In genomic region chr17:42135664-42136653, GRCh38 we compare ENCODE assay signal across 1 cellular context.
TF ChIP-seq lines count a peak whose summit lies in the region.

No MANE protein-coding gene starts in this region.

TF ChIP-seq in HepG2, 621 proteins besides CTCF, POLR2A, EP300 and RAD21 (continued from another document and continues in another):
- TF ChIP-seq ZNF574 (CRISPR knock-in tag; IDR thresholded peaks at IDR 0.05) (peak; percentile 60), SOX5 (CRISPR knock-in tag; IDR thresholded peaks at IDR 0.05; ENCODE audit: borderline replicate concordance) (peak; percentile 71; the same call in 1 of the 2 replicates), DMAP1 (CRISPR knock-in tag; IDR thresholded peaks at IDR 0.05) (peak; percentile 35; the same call in 1 of the 2 replicates), CENPT (CRISPR knock-in tag; IDR thresholded peaks at IDR 0.05; ENCODE audit: low read depth) (no peak), ZNF414 (CRISPR knock-in tag; IDR thresholded peaks at IDR 0.05) (no peak), ZNF317 (CRISPR knock-in tag; IDR thresholded peaks at IDR 0.05) (0 out of 2 replicates have a peak, but pooled peaks have one; percentile 26), ZNF562 (CRISPR knock-in tag; IDR thresholded peaks at IDR 0.05; ENCODE audit: borderline replicate concordance) (no peak), ZNF468 (CRISPR knock-in tag; IDR thresholded peaks at IDR 0.05) (no peak), ZNF567 (CRISPR knock-in tag; IDR thresholded peaks at IDR 0.05; ENCODE audit: borderline replicate concordance) (peak; percentile 44; the same call in 1 of the 2 replicates), ZNF7 (CRISPR knock-in tag; IDR thresholded peaks at IDR 0.05) (no peak), CSRNP2 (CRISPR knock-in tag; conservative IDR thresholded peaks at IDR 0.05; ENCODE audit: low read depth) (no peak), ZNF709 (CRISPR knock-in tag; IDR thresholded peaks at IDR 0.05) (peak; percentile 63; the same call in 1 of the 2 replicates), ZNF430 (CRISPR knock-in tag; IDR thresholded peaks at IDR 0.05) (0 out of 2 replicates have a peak, but pooled peaks have one; percentile 26), ATF4 (CRISPR knock-in tag; IDR thresholded peaks at IDR 0.05) (no peak), ZMYM3 (CRISPR knock-in tag; IDR thresholded peaks at IDR 0.05) (no peak), HOXA3 (CRISPR knock-in tag; IDR thresholded peaks at IDR 0.05) (0 out of 2 replicates have a peak, but pooled peaks have one; percentile 54), MAX (IDR thresholded peaks at IDR 0.05) (peak; percentile 41; the same call in 1 of the 2 replicates), DPF2 (CRISPR knock-in tag; IDR thresholded peaks at IDR 0.05; ENCODE audit: borderline replicate concordance, low read depth) (peak; percentile 39; the same call in 1 of the 2 replicates), DRAP1 (CRISPR knock-in tag; IDR thresholded peaks at IDR 0.05) (peak; percentile 64; the same call in 1 of the 2 replicates), TBX2 (CRISPR knock-in tag; IDR thresholded peaks at IDR 0.05; ENCODE audit: borderline replicate concordance) (peak; percentile 73; the same call in 1 of the 2 replicates), ZNF557 (CRISPR knock-in tag; IDR thresholded peaks at IDR 0.05) (no peak), ZKSCAN8 (CRISPR knock-in tag; IDR thresholded peaks at IDR 0.05; ENCODE audit: borderline replicate concordance) (no peak; the same call in 1 of the 2 replicates), TERF1 (CRISPR knock-in tag; IDR thresholded peaks at IDR 0.05) (no peak), PAWR (CRISPR knock-in tag; IDR thresholded peaks at IDR 0.05; ENCODE audit: borderline replicate concordance) (no peak), ZNF605 (CRISPR knock-in tag; IDR thresholded peaks at IDR 0.05) (peak; percentile 86), ZNF264 (CRISPR knock-in tag; IDR thresholded peaks at IDR 0.05) (0 out of 2 replicates have a peak, but pooled peaks have one; percentile 40), HDAC1 (CRISPR knock-in tag; IDR thresholded peaks at IDR 0.05) (peak; percentile 73), MAFF (IDR thresholded peaks at IDR 0.05; ENCODE audit: low read depth, low read length) (0 out of 2 replicates have a peak, but pooled peaks have one; percentile 2), RELA (CRISPR knock-in tag; IDR thresholded peaks at IDR 0.05) (0 out of 2 replicates have a peak, but pooled peaks have one; percentile 49), ZNF10 (CRISPR knock-in tag; IDR thresholded peaks at IDR 0.05; ENCODE audit: borderline replicate concordance, low read depth) (no peak)
- TF ChIP-seq, protein P1, sequence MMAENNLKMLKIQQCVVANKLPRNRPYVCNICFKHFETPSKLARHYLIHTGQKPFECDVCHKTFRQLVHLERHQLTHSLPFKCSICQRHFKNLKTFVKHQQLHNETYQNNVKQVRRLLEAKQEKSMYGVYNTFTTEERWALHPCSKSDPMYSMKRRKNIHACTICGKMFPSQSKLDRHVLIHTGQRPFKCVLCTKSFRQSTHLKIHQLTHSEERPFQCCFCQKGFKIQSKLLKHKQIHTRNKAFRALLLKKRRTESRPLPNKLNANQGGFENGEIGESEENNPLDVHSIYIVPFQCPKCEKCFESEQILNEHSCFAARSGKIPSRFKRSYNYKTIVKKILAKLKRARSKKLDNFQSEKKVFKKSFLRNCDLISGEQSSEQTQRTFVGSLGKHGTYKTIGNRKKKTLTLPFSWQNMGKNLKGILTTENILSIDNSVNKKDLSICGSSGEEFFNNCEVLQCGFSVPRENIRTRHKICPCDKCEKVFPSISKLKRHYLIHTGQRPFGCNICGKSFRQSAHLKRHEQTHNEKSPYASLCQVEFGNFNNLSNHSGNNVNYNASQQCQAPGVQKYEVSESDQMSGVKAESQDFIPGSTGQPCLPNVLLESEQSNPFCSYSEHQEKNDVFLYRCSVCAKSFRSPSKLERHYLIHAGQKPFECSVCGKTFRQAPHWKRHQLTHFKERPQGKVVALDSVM (CRISPR knock-in tag; IDR thresholded peaks at IDR 0.05), result peak; percentile 51; the same call in 1 of the 2 replicates
- TF ChIP-seq, protein P2, sequence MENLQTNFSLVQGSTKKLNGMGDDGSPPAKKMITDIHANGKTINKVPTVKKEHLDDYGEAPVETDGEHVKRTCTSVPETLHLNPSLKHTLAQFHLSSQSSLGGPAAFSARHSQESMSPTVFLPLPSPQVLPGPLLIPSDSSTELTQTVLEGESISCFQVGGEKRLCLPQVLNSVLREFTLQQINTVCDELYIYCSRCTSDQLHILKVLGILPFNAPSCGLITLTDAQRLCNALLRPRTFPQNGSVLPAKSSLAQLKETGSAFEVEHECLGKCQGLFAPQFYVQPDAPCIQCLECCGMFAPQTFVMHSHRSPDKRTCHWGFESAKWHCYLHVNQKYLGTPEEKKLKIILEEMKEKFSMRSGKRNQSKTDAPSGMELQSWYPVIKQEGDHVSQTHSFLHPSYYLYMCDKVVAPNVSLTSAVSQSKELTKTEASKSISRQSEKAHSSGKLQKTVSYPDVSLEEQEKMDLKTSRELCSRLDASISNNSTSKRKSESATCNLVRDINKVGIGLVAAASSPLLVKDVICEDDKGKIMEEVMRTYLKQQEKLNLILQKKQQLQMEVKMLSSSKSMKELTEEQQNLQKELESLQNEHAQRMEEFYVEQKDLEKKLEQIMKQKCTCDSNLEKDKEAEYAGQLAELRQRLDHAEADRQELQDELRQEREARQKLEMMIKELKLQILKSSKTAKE (CRISPR knock-in tag; IDR thresholded peaks at IDR 0.05; ENCODE audit: borderline replicate concordance), result peak; percentile 97
- TF ChIP-seq, protein P3, sequence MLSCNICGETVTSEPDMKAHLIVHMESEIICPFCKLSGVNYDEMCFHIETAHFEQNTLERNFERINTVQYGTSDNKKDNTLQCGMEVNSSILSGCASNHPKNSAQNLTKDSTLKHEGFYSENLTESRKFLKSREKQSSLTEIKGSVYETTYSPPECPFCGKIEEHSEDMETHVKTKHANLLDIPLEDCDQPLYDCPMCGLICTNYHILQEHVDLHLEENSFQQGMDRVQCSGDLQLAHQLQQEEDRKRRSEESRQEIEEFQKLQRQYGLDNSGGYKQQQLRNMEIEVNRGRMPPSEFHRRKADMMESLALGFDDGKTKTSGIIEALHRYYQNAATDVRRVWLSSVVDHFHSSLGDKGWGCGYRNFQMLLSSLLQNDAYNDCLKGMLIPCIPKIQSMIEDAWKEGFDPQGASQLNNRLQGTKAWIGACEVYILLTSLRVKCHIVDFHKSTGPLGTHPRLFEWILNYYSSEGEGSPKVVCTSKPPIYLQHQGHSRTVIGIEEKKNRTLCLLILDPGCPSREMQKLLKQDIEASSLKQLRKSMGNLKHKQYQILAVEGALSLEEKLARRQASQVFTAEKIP (CRISPR knock-in tag; IDR thresholded peaks at IDR 0.05; ENCODE audit: borderline replicate concordance), result no peak
